1 cellular context compared by ENCODE assay signal in the genomic region with DNA sequence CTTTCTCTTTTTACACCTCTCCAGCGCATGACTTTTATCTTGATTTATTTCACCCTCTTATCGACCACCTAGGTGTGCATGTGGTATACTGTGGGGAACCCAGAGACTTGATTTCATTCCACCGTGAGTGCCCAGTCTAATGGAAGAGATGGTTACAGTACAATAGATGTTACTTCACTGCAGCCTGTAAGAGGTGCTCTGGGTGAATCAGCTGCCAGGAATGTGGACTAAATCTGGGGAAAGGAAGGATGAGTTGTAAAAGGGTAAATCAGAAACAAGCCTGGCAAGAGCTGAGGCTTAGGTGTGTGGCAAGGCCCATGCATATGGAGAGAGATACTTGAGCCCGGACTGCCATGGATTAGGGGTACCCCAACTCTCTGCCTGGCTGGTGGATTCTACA.
TF ChIP-seq lines count a peak whose summit lies in the region.

No MANE protein-coding gene starts in this region.

TF ChIP-seq in SK-N-SH treated with all-trans-retinoic acid at 6 μM for 48 hours, 23 proteins besides CTCF, POLR2A, EP300 and RAD21 (continued from another document):
- TF ChIP-seq POU6F1 (CRISPR knock-in tag; IDR thresholded peaks at IDR 0.05; ENCODE audit: borderline replicate concordance, low read depth), result no peak
- no peak for TF ChIP-seq OSR1 (CRISPR knock-in tag; IDR thresholded peaks at IDR 0.05)
- TF ChIP-seq ZNF565 (CRISPR knock-in tag; conservative IDR thresholded peaks at IDR 0.05; ENCODE audit: low read depth), result no peak
